In the genomic region with DNA sequence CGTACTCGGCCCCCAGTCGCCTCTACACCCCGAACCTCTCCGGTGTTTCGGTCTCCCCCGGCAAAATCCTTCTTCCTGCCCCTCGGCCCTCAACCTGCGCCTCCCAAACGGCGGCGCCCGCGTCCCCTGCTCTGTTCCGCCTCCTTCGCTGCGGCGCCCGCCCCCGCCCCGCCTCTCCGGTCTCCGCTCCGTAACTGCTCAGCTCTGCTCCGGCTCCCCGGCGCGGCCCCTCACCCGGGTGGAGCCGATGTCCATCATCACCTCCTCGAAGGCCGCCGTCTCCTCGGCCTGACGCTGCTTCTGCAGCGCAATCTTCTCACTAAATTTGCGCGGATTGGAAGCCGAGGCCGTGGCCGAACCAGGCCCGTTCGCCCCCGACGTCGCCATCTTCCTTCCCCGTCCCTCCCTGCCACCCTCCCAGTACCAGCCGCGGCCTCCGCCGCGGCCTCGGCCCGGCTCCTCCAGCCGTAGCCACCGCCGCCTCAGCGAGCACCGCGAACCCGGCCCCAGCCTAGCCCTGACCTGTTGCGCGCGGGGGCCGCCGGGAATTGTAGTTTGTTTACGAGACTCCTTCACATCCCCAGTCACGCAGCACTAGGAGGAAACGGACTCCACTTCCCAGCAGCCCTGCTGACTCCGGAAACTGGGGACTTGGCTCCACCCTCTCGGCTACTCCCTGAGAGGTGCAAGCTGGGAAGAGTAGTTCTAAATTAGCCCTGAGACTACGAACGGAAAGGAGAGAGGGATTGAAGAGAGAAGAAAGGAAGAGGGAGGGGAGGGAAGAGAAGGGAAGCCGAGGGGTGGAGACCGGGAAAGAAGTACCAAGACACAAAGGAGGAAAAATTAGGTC, we compare ENCODE assay signal across 1 cellular context.
TF ChIP-seq lines count a peak whose summit lies in the region.

A gene with protein sequence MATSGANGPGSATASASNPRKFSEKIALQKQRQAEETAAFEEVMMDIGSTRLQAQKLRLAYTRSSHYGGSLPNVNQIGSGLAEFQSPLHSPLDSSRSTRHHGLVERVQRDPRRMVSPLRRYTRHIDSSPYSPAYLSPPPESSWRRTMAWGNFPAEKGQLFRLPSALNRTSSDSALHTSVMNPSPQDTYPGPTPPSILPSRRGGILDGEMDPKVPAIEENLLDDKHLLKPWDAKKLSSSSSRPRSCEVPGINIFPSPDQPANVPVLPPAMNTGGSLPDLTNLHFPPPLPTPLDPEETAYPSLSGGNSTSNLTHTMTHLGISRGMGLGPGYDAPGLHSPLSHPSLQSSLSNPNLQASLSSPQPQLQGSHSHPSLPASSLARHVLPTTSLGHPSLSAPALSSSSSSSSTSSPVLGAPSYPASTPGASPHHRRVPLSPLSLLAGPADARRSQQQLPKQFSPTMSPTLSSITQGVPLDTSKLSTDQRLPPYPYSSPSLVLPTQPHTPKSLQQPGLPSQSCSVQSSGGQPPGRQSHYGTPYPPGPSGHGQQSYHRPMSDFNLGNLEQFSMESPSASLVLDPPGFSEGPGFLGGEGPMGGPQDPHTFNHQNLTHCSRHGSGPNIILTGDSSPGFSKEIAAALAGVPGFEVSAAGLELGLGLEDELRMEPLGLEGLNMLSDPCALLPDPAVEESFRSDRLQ (minus strand): TSS at position 502 of the 850 bp plus-strand sequence. CDS start 115 bp downstream, at position 387.

TF ChIP-seq in GM12878, 131 proteins besides CTCF, POLR2A, EP300 and RAD21 (continued from another document):
- peak; percentile 70 for TF ChIP-seq BCL3 (IDR thresholded peaks at IDR 0.05; ENCODE audit: borderline replicate concordance, insufficient read depth, low read depth, low read length, poor library complexity, severe bottlenecking)
- TF ChIP-seq CHD2 (IDR thresholded peaks at IDR 0.05; ENCODE audit: borderline replicate concordance, low read depth, low read length), result peak; percentile 90
- TF ChIP-seq BHLHE40 (IDR thresholded peaks at IDR 0.05; ENCODE audit: borderline replicate concordance in 1 of 2, low read depth in 2 of 2, low read length in 1 of 2), result 0 out of 4 replicates have a peak, but pooled peaks of 1 of the 2 experiments have one; percentile 6
- TF ChIP-seq PRDM15 (CRISPR knock-in tag; IDR thresholded peaks at IDR 0.05), result peak; percentile 48; the same call in 1 of the 2 replicates
- TF ChIP-seq SIX5 (IDR thresholded peaks at IDR 0.05; ENCODE audit: low read depth, low read length, severe bottlenecking), result peak; percentile 100
- no peak for TF ChIP-seq SMAD1 (IDR thresholded peaks at IDR 0.05; ENCODE audit: low read depth, partially characterized antibody)
- no peak for TF ChIP-seq TCF3 (IDR thresholded peaks at IDR 0.05; ENCODE audit: borderline replicate concordance, insufficient read depth, low read depth, low read length)
- TF ChIP-seq SPI1 (IDR thresholded peaks at IDR 0.05; ENCODE audit: borderline replicate concordance, insufficient read depth, low read depth, low read length), result no peak
- no peak for TF ChIP-seq ZNF622 (IDR thresholded peaks at IDR 0.05)
- TF ChIP-seq HDAC2 (IDR thresholded peaks at IDR 0.05), result no peak
- TF ChIP-seq, protein P1, sequence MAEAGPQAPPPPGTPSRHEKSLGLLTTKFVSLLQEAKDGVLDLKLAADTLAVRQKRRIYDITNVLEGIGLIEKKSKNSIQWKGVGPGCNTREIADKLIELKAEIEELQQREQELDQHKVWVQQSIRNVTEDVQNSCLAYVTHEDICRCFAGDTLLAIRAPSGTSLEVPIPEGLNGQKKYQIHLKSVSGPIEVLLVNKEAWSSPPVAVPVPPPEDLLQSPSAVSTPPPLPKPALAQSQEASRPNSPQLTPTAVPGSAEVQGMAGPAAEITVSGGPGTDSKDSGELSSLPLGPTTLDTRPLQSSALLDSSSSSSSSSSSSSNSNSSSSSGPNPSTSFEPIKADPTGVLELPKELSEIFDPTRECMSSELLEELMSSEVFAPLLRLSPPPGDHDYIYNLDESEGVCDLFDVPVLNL (IDR thresholded peaks at IDR 0.05; ENCODE audit: low read depth, low read length), result no peak
- TF ChIP-seq HDGF (IDR thresholded peaks at IDR 0.05), result peak; percentile 61; the same call in 1 of the 2 replicates
